Comparison of ENCODE assay signal across 1 cellular context in the genomic region with DNA sequence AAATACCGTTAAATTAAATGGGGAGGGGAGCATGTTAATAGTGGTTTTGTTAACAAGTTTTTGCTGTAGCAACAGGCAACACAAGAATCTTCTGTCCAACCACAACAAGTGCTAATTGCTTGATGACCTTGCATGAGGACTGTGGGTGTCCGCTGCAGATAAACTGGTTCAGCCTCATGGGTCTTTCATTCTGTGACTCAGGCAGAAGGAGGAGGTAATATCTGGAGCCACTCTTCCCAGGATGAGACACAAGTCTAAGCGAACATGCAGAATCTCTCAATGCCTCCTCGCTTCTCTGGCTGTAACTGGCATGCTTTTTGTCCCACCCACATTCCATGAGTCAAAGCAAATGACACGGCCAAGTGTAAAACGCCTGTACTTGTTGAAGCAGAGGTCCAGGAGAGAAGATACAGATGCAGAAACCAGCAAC.
TF ChIP-seq lines count a peak whose summit lies in the region.

No MANE protein-coding gene starts in this region.

TF ChIP-seq in K562, 482 proteins besides CTCF, POLR2A, EP300 and RAD21 (continued from another document and continues in another):
- TF ChIP-seq, protein P1, sequence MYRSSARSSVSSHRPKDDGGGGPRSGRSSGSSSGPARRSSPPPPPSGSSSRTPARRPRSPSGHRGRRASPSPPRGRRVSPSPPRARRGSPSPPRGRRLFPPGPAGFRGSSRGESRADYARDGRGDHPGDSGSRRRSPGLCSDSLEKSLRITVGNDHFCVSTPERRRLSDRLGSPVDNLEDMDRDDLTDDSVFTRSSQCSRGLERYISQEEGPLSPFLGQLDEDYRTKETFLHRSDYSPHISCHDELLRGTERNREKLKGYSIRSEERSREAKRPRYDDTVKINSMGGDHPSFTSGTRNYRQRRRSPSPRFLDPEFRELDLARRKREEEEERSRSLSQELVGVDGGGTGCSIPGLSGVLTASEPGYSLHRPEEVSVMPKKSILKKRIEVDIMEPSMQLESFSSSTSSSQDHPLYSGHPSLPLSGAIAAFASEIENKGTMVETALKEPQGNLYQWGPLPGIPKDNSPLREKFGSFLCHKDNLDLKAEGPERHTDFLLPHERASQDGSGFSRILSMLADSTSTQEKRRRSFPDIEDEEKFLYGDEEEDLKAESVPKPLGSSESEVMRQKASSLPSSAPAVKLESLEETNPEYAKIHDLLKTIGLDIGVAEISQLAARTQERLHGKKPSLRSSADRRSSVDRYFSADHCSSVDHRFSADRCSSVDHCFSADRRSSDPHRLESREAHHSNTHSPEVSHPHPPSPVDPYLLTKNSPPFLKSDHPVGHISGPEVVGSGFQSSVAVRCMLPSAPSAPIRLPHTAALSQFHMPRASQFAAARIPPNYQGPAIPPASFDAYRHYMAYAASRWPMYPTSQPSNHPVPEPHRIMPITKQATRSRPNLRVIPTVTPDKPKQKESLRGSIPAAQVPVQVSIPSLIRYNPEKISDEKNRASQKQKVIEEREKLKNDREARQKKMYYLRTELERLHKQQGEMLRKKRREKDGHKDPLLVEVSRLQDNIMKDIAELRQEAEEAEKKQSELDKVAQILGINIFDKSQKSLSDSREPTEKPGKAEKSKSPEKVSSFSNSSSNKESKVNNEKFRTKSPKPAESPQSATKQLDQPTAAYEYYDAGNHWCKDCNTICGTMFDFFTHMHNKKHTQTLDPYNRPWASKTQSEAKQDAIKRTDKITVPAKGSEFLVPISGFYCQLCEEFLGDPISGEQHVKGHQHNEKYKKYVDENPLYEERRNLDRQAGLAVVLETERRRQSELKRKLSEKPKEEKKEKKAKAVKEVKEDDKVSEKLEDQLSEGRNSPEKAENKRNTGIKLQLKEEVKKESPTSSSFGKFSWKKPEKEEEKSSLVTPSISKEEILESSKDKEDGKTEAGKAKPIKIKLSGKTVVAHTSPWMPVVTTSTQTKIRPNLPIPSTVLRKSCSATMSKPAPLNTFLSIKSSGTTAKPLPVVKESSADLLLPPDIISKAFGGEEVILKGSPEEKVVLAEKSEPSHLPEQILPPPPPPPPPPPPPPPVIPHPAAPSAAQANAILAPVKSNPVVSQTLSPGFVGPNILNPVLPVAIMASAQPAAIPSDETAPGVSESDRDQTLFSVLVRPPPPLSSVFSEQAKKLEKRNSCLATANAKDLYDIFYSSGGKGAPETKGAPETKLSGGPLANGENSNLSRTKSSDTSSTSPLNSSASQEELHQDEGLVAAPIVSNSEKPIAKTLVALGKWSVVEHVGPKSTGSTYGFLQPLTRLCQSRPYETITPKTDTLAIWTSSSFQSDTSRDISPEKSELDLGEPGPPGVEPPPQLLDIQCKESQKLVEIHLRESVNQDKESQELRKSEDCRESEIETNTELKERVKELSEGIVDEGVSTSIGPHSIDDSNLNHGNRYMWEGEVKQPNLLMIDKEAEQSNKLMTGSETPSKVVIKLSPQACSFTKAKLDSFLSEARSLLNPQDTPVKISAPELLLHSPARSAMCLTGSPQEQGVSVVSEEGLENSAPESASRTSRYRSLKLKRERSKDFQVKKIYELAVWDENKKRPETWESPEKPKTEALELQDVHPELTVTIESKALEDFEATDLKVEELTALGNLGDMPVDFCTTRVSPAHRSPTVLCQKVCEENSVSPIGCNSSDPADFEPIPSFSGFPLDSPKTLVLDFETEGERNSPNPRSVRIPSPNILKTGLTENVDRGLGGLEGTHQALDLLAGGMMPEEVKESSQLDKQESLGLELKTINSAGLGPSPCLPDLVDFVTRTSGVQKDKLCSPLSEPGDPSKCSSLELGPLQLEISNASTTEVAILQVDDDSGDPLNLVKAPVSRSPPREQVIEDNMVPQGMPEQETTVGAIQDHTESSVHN (IDR thresholded peaks at IDR 0.05; ENCODE audit: borderline replicate concordance in 1 of 2, low read depth in 1 of 2): no peak
- TF ChIP-seq SMAD3 (CRISPR knock-in tag; conservative IDR thresholded peaks at IDR 0.05) (no peak), JUN (IDR thresholded peaks at IDR 0.05; ENCODE audit: borderline replicate concordance, low read depth, low read length) (no peak), JUN (CRISPR knock-in tag; IDR thresholded peaks at IDR 0.05; ENCODE audit: borderline replicate concordance) (no peak), TAF9B (IDR thresholded peaks at IDR 0.05; ENCODE audit: partially characterized antibody) (no peak), POLR3A (IDR thresholded peaks at IDR 0.05; ENCODE audit: borderline replicate concordance, extremely low read depth, insufficient read depth, insufficient read length) (no peak), HDAC1 (IDR thresholded peaks at IDR 0.05) (no peak), HOXB6 (CRISPR knock-in tag; IDR thresholded peaks at IDR 0.05; ENCODE audit: borderline replicate concordance) (no peak), ZNF766 (CRISPR knock-in tag; conservative IDR thresholded peaks at IDR 0.05) (no peak), KDM2B (CRISPR knock-in tag; IDR thresholded peaks at IDR 0.05) (no peak), SNIP1 (IDR thresholded peaks at IDR 0.05; ENCODE audit: low read depth) (no peak), MCM7 (IDR thresholded peaks at IDR 0.05) (no peak), CREBBP (IDR thresholded peaks at IDR 0.05; ENCODE audit: low read depth, low read length) (no peak), MYBL2 (IDR thresholded peaks at IDR 0.05; ENCODE audit: low read depth) (no peak), MYBL2 (CRISPR knock-in tag; IDR thresholded peaks at IDR 0.05; ENCODE audit: borderline replicate concordance) (no peak), ZKSCAN3 (CRISPR knock-in tag; IDR thresholded peaks at IDR 0.05) (no peak), ZNF143 (CRISPR knock-in tag; IDR thresholded peaks at IDR 0.05) (no peak), ZNF41 (CRISPR knock-in tag; conservative IDR thresholded peaks at IDR 0.05) (no peak), HNRNPUL1 (IDR thresholded peaks at IDR 0.05; ENCODE audit: low read length) (no peak), MYNN (IDR thresholded peaks at IDR 0.05) (0 out of 2 replicates have a peak, but pooled peaks have one; percentile 27), MYNN (CRISPR knock-in tag; IDR thresholded peaks at IDR 0.05) (no peak), ZNF197 (CRISPR knock-in tag; IDR thresholded peaks at IDR 0.05; ENCODE audit: low read depth) (no peak)
- TF ChIP-seq, protein P2, sequence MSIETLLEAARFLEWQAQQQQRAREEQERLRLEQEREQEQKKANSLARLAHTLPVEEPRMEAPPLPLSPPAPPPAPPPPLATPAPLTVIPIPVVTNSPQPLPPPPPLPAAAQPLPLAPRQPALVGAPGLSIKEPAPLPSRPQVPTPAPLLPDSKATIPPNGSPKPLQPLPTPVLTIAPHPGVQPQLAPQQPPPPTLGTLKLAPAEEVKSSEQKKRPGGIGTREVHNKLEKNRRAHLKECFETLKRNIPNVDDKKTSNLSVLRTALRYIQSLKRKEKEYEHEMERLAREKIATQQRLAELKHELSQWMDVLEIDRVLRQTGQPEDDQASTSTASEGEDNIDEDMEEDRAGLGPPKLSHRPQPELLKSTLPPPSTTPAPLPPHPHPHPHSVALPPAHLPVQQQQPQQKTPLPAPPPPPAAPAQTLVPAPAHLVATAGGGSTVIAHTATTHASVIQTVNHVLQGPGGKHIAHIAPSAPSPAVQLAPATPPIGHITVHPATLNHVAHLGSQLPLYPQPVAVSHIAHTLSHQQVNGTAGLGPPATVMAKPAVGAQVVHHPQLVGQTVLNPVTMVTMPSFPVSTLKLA (conservative IDR thresholded peaks at IDR 0.05): peak in 1 of 2 experiments; percentile 40; a peak in 1 of 4 replicates
- TF ChIP-seq, protein P3, sequence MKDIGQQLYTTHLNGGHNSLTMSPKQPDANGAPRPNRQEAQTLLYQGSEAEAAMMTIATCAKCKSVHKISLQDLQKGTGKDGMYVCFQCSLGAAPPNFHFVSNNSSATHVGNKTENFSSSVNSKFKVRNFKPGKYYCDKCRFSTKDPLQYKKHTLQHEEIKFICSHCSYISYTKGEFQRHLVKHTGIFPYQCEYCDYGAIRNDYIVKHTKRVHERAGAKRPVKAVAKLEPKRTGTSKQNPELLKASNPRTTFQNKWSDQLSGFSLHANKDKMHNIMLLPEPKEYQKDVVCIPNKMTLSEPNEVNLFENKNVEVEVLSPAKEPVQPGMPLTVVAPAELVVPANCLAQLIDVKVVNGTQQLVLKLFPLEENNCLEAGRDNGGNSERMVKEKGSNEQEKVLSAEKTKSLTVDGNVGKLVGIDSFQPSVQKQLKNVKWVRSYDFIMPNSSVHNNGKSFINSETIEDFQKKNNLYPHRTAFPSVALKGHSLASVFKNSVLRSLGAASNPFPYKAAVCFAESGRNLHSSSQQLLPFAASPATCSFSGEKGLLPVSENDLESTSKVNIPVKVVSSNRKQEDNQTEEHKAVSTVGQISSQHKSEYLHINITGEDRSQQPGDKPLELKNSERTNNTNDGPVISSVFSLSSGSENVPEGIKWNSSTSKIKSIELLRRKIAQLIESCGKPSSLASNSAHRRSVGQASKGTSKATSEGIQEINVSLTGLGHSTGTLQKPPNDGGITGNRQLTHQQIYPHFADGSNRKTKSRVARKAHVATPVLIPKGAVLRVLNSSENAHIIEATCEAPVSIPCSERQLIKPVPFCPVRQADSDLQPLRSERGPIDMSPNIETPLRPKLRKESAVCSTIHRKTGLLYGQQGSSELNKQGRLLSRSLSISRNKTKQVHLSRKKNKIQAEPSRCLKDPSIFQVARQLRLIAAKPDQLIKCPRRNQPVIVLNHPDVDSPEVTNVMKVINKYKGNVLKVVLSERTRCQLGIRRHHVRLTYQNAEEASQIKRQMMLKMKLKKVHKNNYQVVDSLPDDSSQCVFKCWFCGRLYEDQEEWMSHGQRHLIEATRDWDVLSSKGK (CRISPR knock-in tag; IDR thresholded peaks at IDR 0.05): no peak
- TF ChIP-seq, protein P4, sequence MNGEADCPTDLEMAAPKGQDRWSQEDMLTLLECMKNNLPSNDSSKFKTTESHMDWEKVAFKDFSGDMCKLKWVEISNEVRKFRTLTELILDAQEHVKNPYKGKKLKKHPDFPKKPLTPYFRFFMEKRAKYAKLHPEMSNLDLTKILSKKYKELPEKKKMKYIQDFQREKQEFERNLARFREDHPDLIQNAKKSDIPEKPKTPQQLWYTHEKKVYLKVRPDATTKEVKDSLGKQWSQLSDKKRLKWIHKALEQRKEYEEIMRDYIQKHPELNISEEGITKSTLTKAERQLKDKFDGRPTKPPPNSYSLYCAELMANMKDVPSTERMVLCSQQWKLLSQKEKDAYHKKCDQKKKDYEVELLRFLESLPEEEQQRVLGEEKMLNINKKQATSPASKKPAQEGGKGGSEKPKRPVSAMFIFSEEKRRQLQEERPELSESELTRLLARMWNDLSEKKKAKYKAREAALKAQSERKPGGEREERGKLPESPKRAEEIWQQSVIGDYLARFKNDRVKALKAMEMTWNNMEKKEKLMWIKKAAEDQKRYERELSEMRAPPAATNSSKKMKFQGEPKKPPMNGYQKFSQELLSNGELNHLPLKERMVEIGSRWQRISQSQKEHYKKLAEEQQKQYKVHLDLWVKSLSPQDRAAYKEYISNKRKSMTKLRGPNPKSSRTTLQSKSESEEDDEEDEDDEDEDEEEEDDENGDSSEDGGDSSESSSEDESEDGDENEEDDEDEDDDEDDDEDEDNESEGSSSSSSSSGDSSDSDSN (IDR thresholded peaks at IDR 0.05; ENCODE audit: borderline replicate concordance in 1 of 2, low read depth in 2 of 2, low read length in 2 of 2): 0 out of 4 replicates have a peak, but pooled peaks of 1 of the 2 experiments have one; percentile 27
- TF ChIP-seq, protein P5, sequence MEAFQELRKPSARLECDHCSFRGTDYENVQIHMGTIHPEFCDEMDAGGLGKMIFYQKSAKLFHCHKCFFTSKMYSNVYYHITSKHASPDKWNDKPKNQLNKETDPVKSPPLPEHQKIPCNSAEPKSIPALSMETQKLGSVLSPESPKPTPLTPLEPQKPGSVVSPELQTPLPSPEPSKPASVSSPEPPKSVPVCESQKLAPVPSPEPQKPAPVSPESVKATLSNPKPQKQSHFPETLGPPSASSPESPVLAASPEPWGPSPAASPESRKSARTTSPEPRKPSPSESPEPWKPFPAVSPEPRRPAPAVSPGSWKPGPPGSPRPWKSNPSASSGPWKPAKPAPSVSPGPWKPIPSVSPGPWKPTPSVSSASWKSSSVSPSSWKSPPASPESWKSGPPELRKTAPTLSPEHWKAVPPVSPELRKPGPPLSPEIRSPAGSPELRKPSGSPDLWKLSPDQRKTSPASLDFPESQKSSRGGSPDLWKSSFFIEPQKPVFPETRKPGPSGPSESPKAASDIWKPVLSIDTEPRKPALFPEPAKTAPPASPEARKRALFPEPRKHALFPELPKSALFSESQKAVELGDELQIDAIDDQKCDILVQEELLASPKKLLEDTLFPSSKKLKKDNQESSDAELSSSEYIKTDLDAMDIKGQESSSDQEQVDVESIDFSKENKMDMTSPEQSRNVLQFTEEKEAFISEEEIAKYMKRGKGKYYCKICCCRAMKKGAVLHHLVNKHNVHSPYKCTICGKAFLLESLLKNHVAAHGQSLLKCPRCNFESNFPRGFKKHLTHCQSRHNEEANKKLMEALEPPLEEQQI (IDR thresholded peaks at IDR 0.05): no peak
- TF ChIP-seq, protein P6, sequence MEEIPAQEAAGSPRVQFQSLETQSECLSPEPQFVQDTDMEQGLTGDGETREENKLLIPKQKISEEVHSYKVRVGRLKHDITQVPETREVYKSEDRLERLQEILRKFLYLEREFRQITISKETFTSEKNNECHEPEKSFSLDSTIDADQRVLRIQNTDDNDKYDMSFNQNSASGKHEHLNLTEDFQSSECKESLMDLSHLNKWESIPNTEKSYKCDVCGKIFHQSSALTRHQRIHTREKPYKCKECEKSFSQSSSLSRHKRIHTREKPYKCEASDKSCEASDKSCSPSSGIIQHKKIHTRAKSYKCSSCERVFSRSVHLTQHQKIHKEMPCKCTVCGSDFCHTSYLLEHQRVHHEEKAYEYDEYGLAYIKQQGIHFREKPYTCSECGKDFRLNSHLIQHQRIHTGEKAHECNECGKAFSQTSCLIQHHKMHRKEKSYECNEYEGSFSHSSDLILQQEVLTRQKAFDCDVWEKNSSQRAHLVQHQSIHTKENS (CRISPR knock-in tag; IDR thresholded peaks at IDR 0.05): no peak
- TF ChIP-seq, protein P7, sequence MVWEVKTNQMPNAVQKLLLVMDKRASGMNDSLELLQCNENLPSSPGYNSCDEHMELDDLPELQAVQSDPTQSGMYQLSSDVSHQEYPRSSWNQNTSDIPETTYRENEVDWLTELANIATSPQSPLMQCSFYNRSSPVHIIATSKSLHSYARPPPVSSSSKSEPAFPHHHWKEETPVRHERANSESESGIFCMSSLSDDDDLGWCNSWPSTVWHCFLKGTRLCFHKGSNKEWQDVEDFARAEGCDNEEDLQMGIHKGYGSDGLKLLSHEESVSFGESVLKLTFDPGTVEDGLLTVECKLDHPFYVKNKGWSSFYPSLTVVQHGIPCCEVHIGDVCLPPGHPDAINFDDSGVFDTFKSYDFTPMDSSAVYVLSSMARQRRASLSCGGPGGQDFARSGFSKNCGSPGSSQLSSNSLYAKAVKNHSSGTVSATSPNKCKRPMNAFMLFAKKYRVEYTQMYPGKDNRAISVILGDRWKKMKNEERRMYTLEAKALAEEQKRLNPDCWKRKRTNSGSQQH (CRISPR knock-in tag; IDR thresholded peaks at IDR 0.05): no peak
- TF ChIP-seq, protein P8, sequence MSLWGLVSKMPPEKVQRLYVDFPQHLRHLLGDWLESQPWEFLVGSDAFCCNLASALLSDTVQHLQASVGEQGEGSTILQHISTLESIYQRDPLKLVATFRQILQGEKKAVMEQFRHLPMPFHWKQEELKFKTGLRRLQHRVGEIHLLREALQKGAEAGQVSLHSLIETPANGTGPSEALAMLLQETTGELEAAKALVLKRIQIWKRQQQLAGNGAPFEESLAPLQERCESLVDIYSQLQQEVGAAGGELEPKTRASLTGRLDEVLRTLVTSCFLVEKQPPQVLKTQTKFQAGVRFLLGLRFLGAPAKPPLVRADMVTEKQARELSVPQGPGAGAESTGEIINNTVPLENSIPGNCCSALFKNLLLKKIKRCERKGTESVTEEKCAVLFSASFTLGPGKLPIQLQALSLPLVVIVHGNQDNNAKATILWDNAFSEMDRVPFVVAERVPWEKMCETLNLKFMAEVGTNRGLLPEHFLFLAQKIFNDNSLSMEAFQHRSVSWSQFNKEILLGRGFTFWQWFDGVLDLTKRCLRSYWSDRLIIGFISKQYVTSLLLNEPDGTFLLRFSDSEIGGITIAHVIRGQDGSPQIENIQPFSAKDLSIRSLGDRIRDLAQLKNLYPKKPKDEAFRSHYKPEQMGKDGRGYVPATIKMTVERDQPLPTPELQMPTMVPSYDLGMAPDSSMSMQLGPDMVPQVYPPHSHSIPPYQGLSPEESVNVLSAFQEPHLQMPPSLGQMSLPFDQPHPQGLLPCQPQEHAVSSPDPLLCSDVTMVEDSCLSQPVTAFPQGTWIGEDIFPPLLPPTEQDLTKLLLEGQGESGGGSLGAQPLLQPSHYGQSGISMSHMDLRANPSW (CRISPR knock-in tag; IDR thresholded peaks at IDR 0.05): no peak
